Comparison of ENCODE assay signal across 8 cellular contexts in genomic region chr4:674172-675035, GRCh38. TPM values are rescaled to one million over a fixed set of nuclear protein-coding genes. Genes with fewer than 3 reads are reported as not detected.
DNase-seq lines count a peak whose midpoint lies in the region; ATAC-seq and TF ChIP-seq lines count a peak whose summit lies in the region.

A gene with protein sequence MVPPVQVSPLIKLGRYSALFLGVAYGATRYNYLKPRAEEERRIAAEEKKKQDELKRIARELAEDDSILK (minus strand): TSS chr4:674276. CDS start chr4:674247, 29 bp downstream.
Gene MYL5, plus strand, starts transcription at chr4:674542. Its CDS starts 3,485 bp downstream, at chr4:678027.

- no peaks in the 10 kb centered on the region for H3K9me3 Mint-ChIP-seq in WTC11

- TF ChIP-seq CTCF in AG09309 (IDR thresholded peaks at IDR 0.05; ENCODE audit: control insufficient read depth, insufficient read depth, low read depth, low read length, missing control alignments) (peak; percentile 68), WTC11 (IDR thresholded peaks at IDR 0.05) (peak; percentile 94), cardiac fibroblast (IDR thresholded peaks at IDR 0.05; ENCODE audit: low read depth, low read length) (peak; percentile 49), spleen (IDR thresholded peaks at IDR 0.05 in 8 of 11, conservative IDR thresholded peaks at IDR 0.05 in 3 of 11) (peak; percentile 95 to 99 (median 98))

- POLR2A ChIA-PET in WTC11 (lab: Charles Lee), result interaction anchor here (0.6 to 1.4 kb wide), 3 partner anchors 10 to 249 kb away, joined by 3 to 7 read pairs (median 4); no protein-coding TSS in a partner anchor

- peak within 1 kb of the TSS; percentile 88 for H3K4me3 ChIP-seq in AG09309 (ENCODE audit: control insufficient read depth, low read depth, low read length)
- peak within 1 kb of the TSS; percentile 80 to 87 for H3K4me3 ChIP-seq in cardiac fibroblast (replicated peaks in 1 of 2; ENCODE audit: low read depth in 2 of 2, low read length in 2 of 2)
- peak within 1 kb of the TSS; percentile 55 to 89 (median 81) for H3K4me3 ChIP-seq in spleen

- H3K27ac ChIP-seq in spleen, result peak within 1 kb of the TSS; percentile 93 to 99 (median 97)

- H3K4me1 Mint-ChIP-seq in WTC11, result peaks cover 7% of the 10 kb centered on the region

- CTCF ChIA-PET in WTC11 (lab: Charles Lee), result interaction anchor here (0.6 to 3.2 kb wide), 15 partner anchors 9 to 215 kb away, joined by 3 to 35 read pairs (median 4); partner anchors contain the start of gene PDE6B

- DNase-seq in AG09309 (ENCODE audit: low read depth) (peak; percentile 74), NCI-H2227 treated with DMSO at 0.1 percent for 48 hours (lab: John Stamatoyannopoulos, UW) (peak; percentile 86), WTC11 (ENCODE audit: low spot score) (peak; percentile 93), cardiac fibroblast (ENCODE audit: low read depth in 2 of 2) (peak; percentile 95 to 97), inferior parietal cortex (ENCODE audit: extremely low spot score) (peak; percentile 96), spleen (peak; percentile 100)

- no peaks in the 10 kb centered on the region for H3K9me3 ChIP-seq in spleen

- peaks cover 3% of the 10 kb centered on the region for H3K27me3 Mint-ChIP-seq in WTC11 (ENCODE audit: low read depth)

- intact Hi-C loops in spleen (cut with DNase I; ENCODE audit: low total_unique reads), result no loop called here

- ATAC-seq in GM18909 (IDR thresholded peaks at IDR 0.05; ENCODE audit: poor library complexity, unreplicated experiment), result peak; percentile 81
- ATAC-seq in HG03175 (IDR thresholded peaks at IDR 0.05; ENCODE audit: unreplicated experiment), result peak; percentile 88
- ATAC-seq in WTC11, result peak; percentile 83

- peaks cover 19 to 45% (median 36%) of the 10 kb centered on the region in 6 donors for H3K4me1 ChIP-seq in spleen

- peak within 1 kb of the TSS; percentile 94 for H3K27ac Mint-ChIP-seq in WTC11

- peak within 1 kb of the TSS; percentile 86 for H3K4me3 Mint-ChIP-seq in WTC11

- H3K36me3 ChIP-seq in spleen, result peaks cover 0 to 34% (median 26%) of the 10 kb centered on the region in 6 donors

- peaks cover 24% of the 10 kb centered on the region for H3K36me3 Mint-ChIP-seq in WTC11

- peak; percentile 39 to 61 (median 46) for TF ChIP-seq POLR2A in spleen (IDR thresholded peaks at IDR 0.05)

- H3K27me3 ChIP-seq in spleen (replicated peaks in 1 of 7), result no peaks in the 10 kb centered on the region

- WGBS in spleen, 5 donors, result 0 to 1% (median 0%) methylated on average over 23 to 84 of the region's 84 CpGs

TF ChIP-seq in WTC11, 78 proteins besides CTCF, POLR2A, EP300 and RAD21 (continues in another document):
- TF ChIP-seq AFF4 (CRISPR knock-in tag; IDR thresholded peaks at IDR 0.05; ENCODE audit: borderline replicate concordance), result no peak
- TF ChIP-seq, protein P1, sequence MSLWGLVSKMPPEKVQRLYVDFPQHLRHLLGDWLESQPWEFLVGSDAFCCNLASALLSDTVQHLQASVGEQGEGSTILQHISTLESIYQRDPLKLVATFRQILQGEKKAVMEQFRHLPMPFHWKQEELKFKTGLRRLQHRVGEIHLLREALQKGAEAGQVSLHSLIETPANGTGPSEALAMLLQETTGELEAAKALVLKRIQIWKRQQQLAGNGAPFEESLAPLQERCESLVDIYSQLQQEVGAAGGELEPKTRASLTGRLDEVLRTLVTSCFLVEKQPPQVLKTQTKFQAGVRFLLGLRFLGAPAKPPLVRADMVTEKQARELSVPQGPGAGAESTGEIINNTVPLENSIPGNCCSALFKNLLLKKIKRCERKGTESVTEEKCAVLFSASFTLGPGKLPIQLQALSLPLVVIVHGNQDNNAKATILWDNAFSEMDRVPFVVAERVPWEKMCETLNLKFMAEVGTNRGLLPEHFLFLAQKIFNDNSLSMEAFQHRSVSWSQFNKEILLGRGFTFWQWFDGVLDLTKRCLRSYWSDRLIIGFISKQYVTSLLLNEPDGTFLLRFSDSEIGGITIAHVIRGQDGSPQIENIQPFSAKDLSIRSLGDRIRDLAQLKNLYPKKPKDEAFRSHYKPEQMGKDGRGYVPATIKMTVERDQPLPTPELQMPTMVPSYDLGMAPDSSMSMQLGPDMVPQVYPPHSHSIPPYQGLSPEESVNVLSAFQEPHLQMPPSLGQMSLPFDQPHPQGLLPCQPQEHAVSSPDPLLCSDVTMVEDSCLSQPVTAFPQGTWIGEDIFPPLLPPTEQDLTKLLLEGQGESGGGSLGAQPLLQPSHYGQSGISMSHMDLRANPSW (CRISPR knock-in tag; conservative IDR thresholded peaks at IDR 0.05; ENCODE audit: low read depth), result no peak
- TF ChIP-seq GTF2I (CRISPR knock-in tag; conservative IDR thresholded peaks at IDR 0.05), result no peak
- TF ChIP-seq OVOL2 (CRISPR knock-in tag; IDR thresholded peaks at IDR 0.05; ENCODE audit: borderline replicate concordance), result no peak
- peak; percentile 91 for TF ChIP-seq SP1 (CRISPR knock-in tag; conservative IDR thresholded peaks at IDR 0.05)
- no peak for TF ChIP-seq TEAD4 (CRISPR knock-in tag; IDR thresholded peaks at IDR 0.05)
- 0 out of 2 replicates have a peak, but pooled peaks have one; percentile 52 for TF ChIP-seq ATF1 (CRISPR knock-in tag; IDR thresholded peaks at IDR 0.05)
- TF ChIP-seq, protein P2, sequence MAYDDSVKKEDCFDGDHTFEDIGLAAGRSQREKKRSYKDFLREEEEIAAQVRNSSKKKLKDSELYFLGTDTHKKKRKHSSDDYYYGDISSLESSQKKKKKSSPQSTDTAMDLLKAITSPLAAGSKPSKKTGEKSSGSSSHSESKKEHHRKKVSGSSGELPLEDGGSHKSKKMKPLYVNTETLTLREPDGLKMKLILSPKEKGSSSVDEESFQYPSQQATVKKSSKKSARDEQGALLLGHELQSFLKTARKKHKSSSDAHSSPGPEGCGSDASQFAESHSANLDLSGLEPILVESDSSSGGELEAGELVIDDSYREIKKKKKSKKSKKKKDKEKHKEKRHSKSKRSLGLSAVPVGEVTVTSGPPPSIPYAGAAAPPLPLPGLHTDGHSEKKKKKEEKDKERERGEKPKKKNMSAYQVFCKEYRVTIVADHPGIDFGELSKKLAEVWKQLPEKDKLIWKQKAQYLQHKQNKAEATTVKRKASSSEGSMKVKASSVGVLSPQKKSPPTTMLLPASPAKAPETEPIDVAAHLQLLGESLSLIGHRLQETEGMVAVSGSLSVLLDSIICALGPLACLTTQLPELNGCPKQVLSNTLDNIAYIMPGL (CRISPR knock-in tag; IDR thresholded peaks at IDR 0.05), result peak; percentile 88
- TF ChIP-seq, protein P3, sequence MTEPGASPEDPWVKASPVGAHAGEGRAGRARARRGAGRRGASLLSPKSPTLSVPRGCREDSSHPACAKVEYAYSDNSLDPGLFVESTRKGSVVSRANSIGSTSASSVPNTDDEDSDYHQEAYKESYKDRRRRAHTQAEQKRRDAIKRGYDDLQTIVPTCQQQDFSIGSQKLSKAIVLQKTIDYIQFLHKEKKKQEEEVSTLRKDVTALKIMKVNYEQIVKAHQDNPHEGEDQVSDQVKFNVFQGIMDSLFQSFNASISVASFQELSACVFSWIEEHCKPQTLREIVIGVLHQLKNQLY (CRISPR knock-in tag; IDR thresholded peaks at IDR 0.05), result no peak
- TF ChIP-seq E2F5 (CRISPR knock-in tag; IDR thresholded peaks at IDR 0.05), result peak; percentile 60; the same call in 1 of the 2 replicates
- TF ChIP-seq JUN (CRISPR knock-in tag; IDR thresholded peaks at IDR 0.05), result peak; percentile 61; the same call in 1 of the 2 replicates
- peak; percentile 93 for TF ChIP-seq CREM (CRISPR knock-in tag; IDR thresholded peaks at IDR 0.05)

RNA-seq across cellular contexts. Expression of the first gene that starts in this region (rescaled TPM):
- 458 to 478 TPM (median 468 TPM) in 3 replicates for total RNA-seq in WTC11 (2021)
- 100 to 1,000 TPM in 4 of 7 donors, 10 to 100 TPM in 3; 51.7 to 187 (median 160) TPM for total RNA-seq in spleen
- polyA plus RNA-seq in spleen, result 100 to 1,000 TPM; 444 to 497 (median 461) TPM

RNA-seq across cellular contexts. Expression of gene MYL5, which starts in this region (rescaled TPM):
- total RNA-seq in WTC11 (2021), result 12.1 to 22.2 TPM (median 14.8 TPM) in 3 replicates
- 10 to 100 TPM in 6 of 7 donors, 1 to 10 TPM in 1; 9.2 to 28.2 (median 14.6) TPM for total RNA-seq in spleen
- 10 to 100 TPM; 18.9 to 32.6 (median 20.0) TPM for polyA plus RNA-seq in spleen

Comparison
In these comparisons a context has a peak if more than half of its experiments do, and no peak if none do; other contexts are left out.
1. Peak in every context shown above with its lines: DNase-seq, ATAC-seq, H3K4me3 ChIP-seq and H3K27ac ChIP-seq.